Comparison of ENCODE assay signal across 15 cellular contexts in genomic region chr17:14374268-14374667, GRCh38.
A peak's percentile ranks its signal among the peaks of the same experiment; 100 is the strongest.
DNase-seq lines count a peak whose midpoint lies in the region; ATAC-seq and TF ChIP-seq lines count a peak whose summit lies in the region.
"Had no signal": no experiment of that assay in that cellular context is flagged by ENCODE, and none has a peak within 500 bp of the region (broad histone marks: within the 10 kb centered on the region; RNA-seq: fewer than 3 reads in every experiment).

No MANE protein-coding gene starts in this region.

- no peaks in the 10 kb centered on the region for H3K36me3 ChIP-seq in mammary epithelial cell (ENCODE audit: insufficient read depth, low read length)
- H3K36me3 ChIP-seq in liver (ENCODE audit: control insufficient read depth in 4 of 4, insufficient read depth in 3 of 4, low read depth in 1 of 4, low read length in 3 of 4): no peaks in the 10 kb centered on the region
- no peaks in the 10 kb centered on the region for H3K36me3 ChIP-seq in smooth muscle cell (ENCODE audit: low read depth)
- H3K36me3 ChIP-seq: HAP-1 had no signal

- intact Hi-C loops in mammary epithelial cell (cut with micrococcal nuclease) (no loop called here), MCF 10A (cut with micrococcal nuclease) (no loop called here), lower leg skin (cut with DNase I; ENCODE audit: low total_unique reads) (no loop called here)

- H3K27me3 Mint-ChIP-seq in MCF 10A (ENCODE audit: insufficient read depth, unreplicated experiment) (no peaks in the 10 kb centered on the region), progenitor cell of endocrine pancreas (peaks cover 24% of the 10 kb centered on the region)
- H3K27me3 Mint-ChIP-seq: CD4-positive, alpha-beta T cell had no signal

- no peak for TF ChIP-seq POLR2A in lower leg skin (IDR thresholded peaks at IDR 0.05)

- peaks cover 2% of the 10 kb centered on the region for H3K27me3 ChIP-seq in mammary epithelial cell (ENCODE audit: insufficient read depth, low read length)
- H3K27me3 ChIP-seq in foreskin keratinocyte: no peaks in the 10 kb centered on the region
- no peaks in the 10 kb centered on the region for H3K27me3 ChIP-seq in liver (ENCODE audit: control insufficient read depth in 4 of 4, insufficient read depth in 4 of 4, low read length in 3 of 4)
- no peaks in the 10 kb centered on the region for H3K27me3 ChIP-seq in smooth muscle cell (ENCODE audit: low read depth)

- dilution Hi-C loops in mammary epithelial cell (cut with HindIII; ENCODE audit: low sequenced_read_pairs): no loop called here

- peaks cover 10% of the 10 kb centered on the region for H3K4me1 Mint-ChIP-seq in MCF 10A (ENCODE audit: insufficient read depth, unreplicated experiment)
- H3K4me1 Mint-ChIP-seq in progenitor cell of endocrine pancreas (ENCODE audit: low read depth): peaks cover 27% of the 10 kb centered on the region
- H3K4me1 Mint-ChIP-seq: B cell had no signal

- H3F3A ChIP-seq in smooth muscle cell (ENCODE audit: low read depth): no peaks in the 10 kb centered on the region

- no peak overlapping the region for H2AFZ ChIP-seq in mammary epithelial cell (ENCODE audit: low read depth, low read length)
- no peak overlapping the region for H2AFZ ChIP-seq in smooth muscle cell (ENCODE audit: low read depth)

- H3K27ac ChIP-seq in mammary epithelial cell (ENCODE audit: insufficient read depth, low read depth, low read length) (no peak overlapping the region), foreskin keratinocyte (peak overlapping the region; percentile 8), liver (ENCODE audit: low read depth in 1 of 2, low read length in 2 of 2) (peak overlapping the region; percentile 90 to 91), smooth muscle cell (ENCODE audit: low read depth) (peak overlapping the region; percentile 70)
- H3K27ac ChIP-seq: 22Rv1 had no signal

- ATAC-seq in foreskin keratinocyte: peak; percentile 54

- no peak overlapping the region for H3K4me3 Mint-ChIP-seq in MCF 10A (ENCODE audit: unreplicated experiment)
- H3K4me3 Mint-ChIP-seq in progenitor cell of endocrine pancreas (ENCODE audit: low read depth): no peak overlapping the region
- H3K4me3 Mint-ChIP-seq: B cell; CD4-positive, alpha-beta T cell had no signal

- no peaks in the 10 kb centered on the region for H3K9me3 Mint-ChIP-seq in MCF 10A (ENCODE audit: unreplicated experiment)
- H3K9me3 Mint-ChIP-seq in progenitor cell of endocrine pancreas (ENCODE audit: low read depth): no peaks in the 10 kb centered on the region
- H3K9me3 Mint-ChIP-seq: CD4-positive, alpha-beta T cell had no signal

- H3K36me3 Mint-ChIP-seq in MCF 10A (ENCODE audit: insufficient read depth, unreplicated experiment): no peaks in the 10 kb centered on the region
- no peaks in the 10 kb centered on the region for H3K36me3 Mint-ChIP-seq in progenitor cell of endocrine pancreas (ENCODE audit: insufficient read depth)

- no peaks in the 10 kb centered on the region for H3K79me2 ChIP-seq in mammary epithelial cell (ENCODE audit: insufficient read depth, low read length)
- no peaks in the 10 kb centered on the region for H3K79me2 ChIP-seq in smooth muscle cell (ENCODE audit: low read depth)

- in situ Hi-C loops in mammary epithelial cell (cut with MboI; ENCODE audit: low sequenced_read_pairs in 2 of 2): no loop called here

- BruUV-seq in mammary epithelial cell (replicated peaks; lab: Mats Ljungman, UMichigan) (TSS peak; percentile 21), MCF 10A (replicated peaks; lab: Mats Ljungman, UMichigan) (no TSS peak)

- POLR2A ChIA-PET in MCF 10A (lab: Yijun Ruan, JAX): interaction anchor here (0.7 kb wide), 1 partner anchor 13 kb away, joined by 3 read pairs; no protein-coding TSS in a partner anchor

- TF ChIP-seq RAD21 in liver (IDR thresholded peaks at IDR 0.05): no peak

- H3K9me3 ChIP-seq in mammary epithelial cell (replicated peaks; ENCODE audit: insufficient read depth, low read length) (no peaks in the 10 kb centered on the region), liver (ENCODE audit: control insufficient read depth in 4 of 4, low read length in 3 of 4) (no peaks in the 10 kb centered on the region), smooth muscle cell (replicated peaks; ENCODE audit: low read depth) (no peaks in the 10 kb centered on the region)
- H3K9me3 ChIP-seq: HAP-1 had no signal

- WGBS in mammary epithelial cell (ENCODE audit: low coverage, missing lambda C conversion rate): 100% methylated on average over 1 of the region's 1 CpG
- 36% methylated on average over 1 of the region's 1 CpG for WGBS in liver
- 95% methylated on average over 1 of the region's 1 CpG for WGBS in smooth muscle cell (ENCODE audit: low lambda C conversion rate)
- WGBS in lower leg skin, 2 donors: 75 to 91% methylated on average over 1 of the region's 1 CpG

- H4K20me1 ChIP-seq in mammary epithelial cell (ENCODE audit: insufficient read depth, low read length): no peaks in the 10 kb centered on the region
- no peaks in the 10 kb centered on the region for H4K20me1 ChIP-seq in smooth muscle cell (ENCODE audit: low read depth)

- H3K27ac Mint-ChIP-seq in MCF 10A (ENCODE audit: low read depth, unreplicated experiment): no peak overlapping the region
- H3K27ac Mint-ChIP-seq in progenitor cell of endocrine pancreas: no peak overlapping the region
- H3K27ac Mint-ChIP-seq: B cell; CD4-positive, alpha-beta T cell had no signal

- CTCF ChIA-PET in mammary epithelial cell (lab: Charles Lee; ENCODE audit: low non-redundant PET): interaction anchor here (0.7 kb wide), 1 partner anchor 1356 kb away, joined by 3 read pairs; no protein-coding TSS in a partner anchor
- CTCF ChIA-PET in MCF 10A (lab: Yijun Ruan, JAX): interaction anchor here (0.7 to 1.1 kb wide), 3 partner anchors 50 to 782 kb away, joined by 3 read pairs; no protein-coding TSS in a partner anchor

- DNase-seq in mammary epithelial cell (no peak), MCF 10A (ENCODE audit: unreplicated experiment) (no peak), foreskin keratinocyte (peak in 1 of 2 donors; percentile 56), smooth muscle cell (lab: John Stamatoyannopoulos, UW; ENCODE audit: unreplicated experiment) (no peak), germinal center (ENCODE audit: low spot score) (no peak), progenitor cell of endocrine pancreas (ENCODE audit: low spot score, unreplicated experiment) (no peak), lower leg skin (ENCODE audit: low spot score in 2 of 2) (no peak)
- DNase-seq: C1 segment of cervical spinal cord; CD4-positive, alpha-beta T cell; DMS79; GOT3 had no signal

- H3K4me2 ChIP-seq in mammary epithelial cell (ENCODE audit: insufficient read depth, low read depth, low read length) (no peak overlapping the region), smooth muscle cell (peak overlapping the region; percentile 37)

- H3K9ac ChIP-seq in mammary epithelial cell (ENCODE audit: insufficient read depth, low read length): no peak overlapping the region
- peak overlapping the region in 1 of 2 donors; percentile 91 for H3K9ac ChIP-seq in liver (ENCODE audit: low read depth in 1 of 2, low read length in 2 of 2)
- peak overlapping the region; percentile 49 for H3K9ac ChIP-seq in smooth muscle cell (ENCODE audit: low read depth)

- no peaks in the 10 kb centered on the region for H3K4me1 ChIP-seq in mammary epithelial cell (ENCODE audit: insufficient read depth, low read length)
- peaks cover 9% of the 10 kb centered on the region for H3K4me1 ChIP-seq in foreskin keratinocyte
- peaks cover 4 to 46% (median 17%) of the 10 kb centered on the region in 4 donors for H3K4me1 ChIP-seq in liver (ENCODE audit: control insufficient read depth in 4 of 4, insufficient read depth in 4 of 4, low read length in 3 of 4)
- H3K4me1 ChIP-seq in smooth muscle cell (ENCODE audit: low read depth): peaks cover 14% of the 10 kb centered on the region
- H3K4me1 ChIP-seq: HAP-1 had no signal

- H3K4me3 ChIP-seq in mammary epithelial cell (replicated peaks in 1 of 3; ENCODE audit: insufficient read depth in 1 of 3, low read depth in 2 of 3, low read length in 3 of 3) (no peak overlapping the region), liver (ENCODE audit: low read depth in 1 of 3, low read length in 3 of 3) (peak overlapping the region in 2 of 3 donors; percentile 35 to 54), smooth muscle cell (no peak overlapping the region), lower leg skin (ENCODE audit: low read depth, poor library complexity, severe bottlenecking) (no peak overlapping the region)
- H3K4me3 ChIP-seq: HAP-1 had no signal

- TF ChIP-seq CTCF in mammary epithelial cell (conservative IDR thresholded peaks at IDR 0.05 in 1 of 2, IDR thresholded peaks at IDR 0.05 in 1 of 2; ENCODE audit: extremely low read depth in 1 of 2, insufficient read depth in 1 of 2, low read depth in 1 of 2, low read length in 2 of 2) (no peak), MCF 10A (IDR thresholded peaks at IDR 0.05; ENCODE audit: unreplicated experiment) (no peak), foreskin keratinocyte (conservative IDR thresholded peaks at IDR 0.05) (no peak), liver (IDR thresholded peaks at IDR 0.05; ENCODE audit: low read depth, low read length, missing input control) (no peak), smooth muscle cell (IDR thresholded peaks at IDR 0.05; ENCODE audit: borderline replicate concordance, insufficient read depth, poor library complexity, severe bottlenecking) (no peak), progenitor cell of endocrine pancreas (IDR thresholded peaks at IDR 0.05; ENCODE audit: unreplicated experiment) (no peak), lower leg skin (IDR thresholded peaks at IDR 0.05) (no peak)

TF ChIP-seq in liver, 16 proteins besides CTCF, POLR2A, EP300 and RAD21:
- TF ChIP-seq GABPA (IDR thresholded peaks at IDR 0.05 in 1 of 2, conservative IDR thresholded peaks at IDR 0.05 in 1 of 2) (no peak), MAX (IDR thresholded peaks at IDR 0.05) (no peak), YY1 (IDR thresholded peaks at IDR 0.05) (no peak), FOXA2 (IDR thresholded peaks at IDR 0.05) (no peak), JUND (IDR thresholded peaks at IDR 0.05) (no peak), RXRA (IDR thresholded peaks at IDR 0.05) (no peak)

Comparison
In these comparisons a context has a peak if more than half of its experiments do, and no peak if none do; other contexts are left out.
1. H3K4me3 ChIP-seq: peak in liver (2 of 3); none in mammary epithelial cell (0 of 3), smooth muscle cell (single experiment) and lower leg skin (single experiment).